8 cellular contexts compared by ENCODE assay signal in the genomic region with DNA sequence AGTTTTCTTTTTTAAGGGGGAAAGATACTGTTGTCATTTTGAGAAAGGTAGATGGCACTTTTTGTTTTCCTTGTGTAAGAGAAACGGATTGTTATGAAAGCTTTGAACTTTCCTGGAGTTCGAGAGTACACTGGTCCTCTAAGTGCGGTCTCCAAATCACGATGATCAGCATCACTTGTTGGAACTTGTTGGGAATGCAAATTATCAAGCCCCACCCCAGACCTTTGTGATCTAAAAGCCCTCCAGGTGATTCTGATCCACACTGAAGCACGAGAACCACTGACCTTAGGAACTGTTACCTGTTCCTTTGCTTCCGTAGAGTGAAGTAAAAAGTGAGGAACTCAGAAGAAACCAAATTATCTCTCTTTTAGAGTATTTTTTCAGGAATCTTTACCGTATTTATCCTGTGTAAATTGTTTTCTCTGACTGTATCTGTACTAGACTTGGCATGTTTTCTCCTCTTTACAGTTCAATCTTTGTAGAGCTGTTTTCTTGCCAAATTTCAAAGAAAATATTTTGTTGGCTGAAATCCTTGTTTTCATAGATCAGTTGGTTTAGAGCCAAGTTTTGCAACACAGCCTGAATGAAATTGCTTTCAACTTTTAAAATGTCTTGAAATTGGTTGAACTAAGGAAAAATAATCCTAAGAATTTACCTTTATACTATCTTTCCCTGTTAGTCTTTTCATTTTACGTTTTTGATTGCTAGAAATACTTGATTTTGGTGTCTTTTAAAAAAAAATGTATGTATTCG. TPM values are rescaled to one million over a fixed set of nuclear protein-coding genes. Genes with fewer than 3 reads are reported as not detected.
A peak's percentile ranks its signal among the peaks of the same experiment; 100 is the strongest.
DNase-seq lines count a peak whose midpoint lies in the region; ATAC-seq, FAIRE-seq and TF ChIP-seq lines count a peak whose summit lies in the region.

No MANE protein-coding gene starts in this region.

- intact Hi-C loops in OCI-LY7 (cut with micrococcal nuclease; ENCODE audit: unreplicated experiment), result loop anchor here (5.0 kb wide), 1 partner anchor 408 kb away; no protein-coding TSS in a partner anchor

- H3K79me2 ChIP-seq in OCI-LY7 (ENCODE audit: insufficient read depth, low read depth, low read length) (peaks cover 75% of the 10 kb centered on the region), osteoblast (ENCODE audit: insufficient read depth, low read length) (peaks cover 76% of the 10 kb centered on the region)

- H3K4me2 ChIP-seq in OCI-LY7 (ENCODE audit: low read length) (peak overlapping the region; percentile 96), osteoblast (ENCODE audit: insufficient read depth, low read length) (peak overlapping the region; percentile 99)

- H3K4me3 ChIP-seq in OCI-LY7 (ENCODE audit: low read depth, low read length, poor library complexity, severe bottlenecking), result peak overlapping the region; percentile 21
- H3K4me3 ChIP-seq in endocrine pancreas (ENCODE audit: control insufficient read depth, insufficient read depth, low read length), result peak overlapping the region; percentile 82
- peak overlapping the region; percentile 87 for H3K4me3 ChIP-seq in osteoblast (ENCODE audit: insufficient read depth, low read length)

- no peak for FAIRE-seq in HTR-8/SVneo (lab: Jason Lieb, UNC)

- H3K9ac ChIP-seq in endocrine pancreas (ENCODE audit: control insufficient read depth, insufficient read depth, low read length), result no peak overlapping the region

- H3K27me3 ChIP-seq in endocrine pancreas (ENCODE audit: control insufficient read depth, insufficient read depth, low read length), result no peaks in the 10 kb centered on the region
- H3K27me3 ChIP-seq in osteoblast (ENCODE audit: insufficient read depth, low read length), result no peaks in the 10 kb centered on the region

- POLR2A ChIA-PET in OCI-LY7 (lab: Charles Lee), result interaction anchor here (0.6 to 2.1 kb wide), 7 partner anchors 13 to 1990 kb away, joined by 3 to 10 read pairs (median 4); a partner anchor contains a TSS

- H2AFZ ChIP-seq in OCI-LY7 (ENCODE audit: low read length) (no peak overlapping the region), osteoblast (ENCODE audit: low read length) (no peak overlapping the region)

- H3K9me3 ChIP-seq in OCI-LY7 (ENCODE audit: low read length), result no peaks in the 10 kb centered on the region
- H3K9me3 ChIP-seq in endocrine pancreas (ENCODE audit: control insufficient read depth, low read length), result no peaks in the 10 kb centered on the region
- no peaks in the 10 kb centered on the region for H3K9me3 ChIP-seq in osteoblast (ENCODE audit: low read depth, low read length)

- H3K27ac ChIP-seq in OCI-LY7 (ENCODE audit: low read depth, low read length, poor library complexity, severe bottlenecking) (no peak overlapping the region), osteoblast (ENCODE audit: low read depth, low read length) (peak overlapping the region; percentile 89)

- peaks cover 46% of the 10 kb centered on the region for H3K36me3 ChIP-seq in OCI-LY7 (ENCODE audit: insufficient read depth, low read length)
- H3K36me3 ChIP-seq in endocrine pancreas (ENCODE audit: control insufficient read depth, insufficient read depth, low read length), result peaks cover 3% of the 10 kb centered on the region
- H3K36me3 ChIP-seq in osteoblast (ENCODE audit: insufficient read depth, low read length), result peaks cover 25% of the 10 kb centered on the region

- DNase-seq in ELF-1 (ENCODE audit: low read depth, low spot score) (peak; percentile 83), OCI-LY7 (ENCODE audit: low spot score) (no peak), osteoblast (ENCODE audit: insufficient read length, low spot score, missing footprints) (peak; percentile 89), putamen (ENCODE audit: low spot score) (no peak), HTR-8/SVneo (ENCODE audit: insufficient read length, low spot score) (no peak)

- H4K20me1 ChIP-seq in OCI-LY7 (ENCODE audit: insufficient read depth, low read length) (peaks cover 22% of the 10 kb centered on the region), osteoblast (ENCODE audit: insufficient read depth, low read length) (peaks cover 20% of the 10 kb centered on the region)

- ATAC-seq in HG02840 (IDR thresholded peaks at IDR 0.05; ENCODE audit: low FRiP score, unreplicated experiment) (no peak), HG03095 (IDR thresholded peaks at IDR 0.05; ENCODE audit: unreplicated experiment) (no peak)

- TF ChIP-seq CTCF in OCI-LY7 (conservative IDR thresholded peaks at IDR 0.05; ENCODE audit: low read length), result no peak
- TF ChIP-seq CTCF in osteoblast (IDR thresholded peaks at IDR 0.05; ENCODE audit: extremely low read depth, low read depth, low read length), result no peak

- H3K9me2 ChIP-seq in OCI-LY7 (ENCODE audit: insufficient read depth, low read length), result no peaks in the 10 kb centered on the region

- no TSS peak for BruUV-seq in OCI-LY7 (replicated peaks; lab: Mats Ljungman, UMichigan)

- CTCF ChIA-PET in OCI-LY7 (lab: Charles Lee; ENCODE audit: unreplicated experiment), result interaction anchor here (0.6 kb wide), 1 partner anchor 410 kb away, joined by 5 read pairs; no protein-coding TSS in a partner anchor

- peaks cover 36% of the 10 kb centered on the region for H3K4me1 ChIP-seq in OCI-LY7 (ENCODE audit: insufficient read depth, low read length, poor library complexity, severe bottlenecking)
- H3K4me1 ChIP-seq in endocrine pancreas (ENCODE audit: control insufficient read depth, insufficient read depth, low read length), result peaks cover 18% of the 10 kb centered on the region
- peaks cover 44% of the 10 kb centered on the region for H3K4me1 ChIP-seq in osteoblast (ENCODE audit: insufficient read depth, low read length)

RNA-seq across cellular contexts. Expression of a gene that starts 4.0 kb away (rescaled TPM):
- total RNA-seq in OCI-LY7 (2014; rRNA removed; shearing (Covaris generic)), result 32.3 and 35.0 TPM in 2 replicates
- total RNA-seq in OCI-LY7 (2022) (52.5 and 55.6 TPM in 2 replicates), osteoblast (46.7 and 52.2 TPM in 2 replicates)

RNA-seq across cellular contexts. Expression of a gene that starts 49.0 kb away (rescaled TPM):
- total RNA-seq in OCI-LY7 (2014; rRNA removed; shearing (Covaris generic)), result 44.1 and 63.2 TPM in 2 replicates
- total RNA-seq in OCI-LY7 (2022) (107 and 112 TPM in 2 replicates), osteoblast (2.5 and 2.9 TPM in 2 replicates)

RNA-seq across cellular contexts. Expression of a gene that starts 49.6 kb away (rescaled TPM):
- 30.0 and 59.0 TPM in 2 replicates for total RNA-seq in OCI-LY7 (2014; rRNA removed; shearing (Covaris generic))
- total RNA-seq in OCI-LY7 (2022), result 64.6 and 67.6 TPM in 2 replicates
- 5.9 and 7.2 TPM in 2 replicates for total RNA-seq in osteoblast

Comparison
In these comparisons a context has a peak if more than half of its experiments do, and no peak if none do; other contexts are left out.
1. DNase-seq: peak in ELF-1 (single experiment) and osteoblast (single experiment); none in OCI-LY7 (single experiment), putamen (single experiment) and HTR-8/SVneo (single experiment).
2. H3K4me3 ChIP-seq: peak in every context shown above with its lines; median percentile 87 in osteoblast; 82 in endocrine pancreas; 21 in OCI-LY7.
3. RNA of a gene that starts 49.0 kb away (total RNA-seq): 44.1 to 112 TPM in OCI-LY7; 2.5 to 2.9 TPM in osteoblast; every median in the first group is over 10 times any median in the second.